In the genomic region with DNA sequence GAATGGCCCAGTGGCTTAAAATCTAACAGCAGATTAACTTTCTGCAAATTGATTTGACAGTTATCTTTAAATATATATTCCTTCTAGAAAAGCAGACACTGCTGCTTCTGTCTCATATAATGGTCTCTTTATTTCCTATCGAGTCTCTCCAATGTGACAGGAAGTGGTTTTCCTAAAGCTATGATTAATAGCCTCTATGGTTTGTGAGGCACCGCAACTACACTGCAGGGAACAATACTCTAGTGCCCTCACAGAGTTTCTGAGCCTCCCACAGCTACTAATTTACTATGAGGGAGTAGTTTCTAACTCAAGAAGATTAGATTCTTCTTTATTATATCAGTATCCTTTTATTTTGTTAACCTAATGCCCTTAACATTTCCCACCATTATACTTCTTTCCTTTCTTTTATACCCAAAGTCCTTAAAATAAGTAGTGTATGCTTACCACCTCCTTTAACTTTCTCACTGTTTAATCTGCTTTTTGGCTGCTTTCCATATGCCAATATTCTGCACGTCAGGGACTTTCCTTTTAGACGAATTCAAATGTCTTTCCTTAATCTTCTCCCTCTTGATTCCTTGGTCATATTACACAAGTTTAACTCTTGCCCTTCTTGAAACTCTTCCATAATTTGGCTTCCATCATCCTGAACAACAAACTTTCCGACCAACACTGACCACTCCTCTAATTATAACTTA, we compare ENCODE assay signal across 10 cellular contexts. TPM values are rescaled to one million over a fixed set of nuclear protein-coding genes. Genes with fewer than 3 reads are reported as not detected.
A peak's percentile ranks its signal among the peaks of the same experiment; 100 is the strongest.
DNase-seq lines count a peak whose midpoint lies in the region; ATAC-seq and TF ChIP-seq lines count a peak whose summit lies in the region.
"Had no signal": no experiment of that assay in that cellular context is flagged by ENCODE, and none has a peak within 500 bp of the region (broad histone marks: within the 10 kb centered on the region; RNA-seq: fewer than 3 reads in every experiment).

No MANE protein-coding gene starts in this region.

- H4K20me1 ChIP-seq in DND-41 (ENCODE audit: insufficient read depth, low read length): no peaks in the 10 kb centered on the region
- H4K20me1 ChIP-seq in KMS-11 (ENCODE audit: insufficient read depth): no peaks in the 10 kb centered on the region

- no peaks in the 10 kb centered on the region for H3K27me3 Mint-ChIP-seq in activated T-cell treated with anti-CD3 and anti-CD28 coated beads, Interleukin-2, amount 50 U/mL, for 72 hours (ENCODE audit: low read depth)
- H3K27me3 Mint-ChIP-seq: central memory CD8-positive, alpha-beta T cell had no signal

- peaks cover 41% of the 10 kb centered on the region for H3K4me1 ChIP-seq in DND-41 (ENCODE audit: insufficient read depth, low read length)
- peaks cover 18% of the 10 kb centered on the region for H3K4me1 ChIP-seq in KMS-11 (ENCODE audit: low read depth, poor library complexity, severe bottlenecking)
- peaks cover 2% of the 10 kb centered on the region for H3K4me1 ChIP-seq in mesenchymal stem cell (ENCODE audit: control insufficient read depth, insufficient read depth, low read depth, low read length)

- H2BK5ac ChIP-seq in mesenchymal stem cell (ENCODE audit: low read depth, low read length, poor library complexity, severe bottlenecking): no peak overlapping the region

- H4K91ac ChIP-seq in mesenchymal stem cell (ENCODE audit: low read length): no peak overlapping the region

- H3K9me3 ChIP-seq in DND-41 (ENCODE audit: insufficient read depth, low read length, severe bottlenecking) (peaks cover 21% of the 10 kb centered on the region), mesenchymal stem cell (ENCODE audit: control insufficient read depth, low read length) (peaks cover 29% of the 10 kb centered on the region)

- DNase-seq in DND-41: peak; percentile 71
- peak in 1 of 2 donors; percentile 20 for DNase-seq in activated T-cell treated with anti-CD3 and anti-CD28 coated beads, Interleukin-2, amount 50 U/mL, for 72 hours
- DNase-seq in mesenchymal stem cell: peak; percentile 61
- DNase-seq in NCI-H748 (lab: John Stamatoyannopoulos, UW; ENCODE audit: unreplicated experiment): no peak
- DNase-seq in stimulated activated CD8-positive, alpha-beta memory T cell treated with anti-CD3 and anti-CD28 coated beads, Interleukin-4, amount 100 ng/mL, for 48 hours: no peak
- DNase-seq: NK-92 treated with Interleukin-12 subunit alpha and Interleukin-12 subunit beta, amount 100 ng/mL, for 24 hours had no signal

- no peak overlapping the region for H2BK15ac ChIP-seq in mesenchymal stem cell (ENCODE audit: low read depth, poor library complexity, severe bottlenecking)

- H3K4ac ChIP-seq in mesenchymal stem cell (ENCODE audit: low read depth in 1 of 2, low read length in 2 of 2): no peak overlapping the region

- peak overlapping the region; percentile 59 for H3K4me2 ChIP-seq in DND-41 (ENCODE audit: insufficient read depth, low read length)
- peak overlapping the region; percentile 36; the same call in 1 of the 2 replicates for H3K4me2 ChIP-seq in KMS-11
- H3K4me2 ChIP-seq in mesenchymal stem cell (ENCODE audit: low read length, poor library complexity, severe bottlenecking): no peak overlapping the region

- peaks cover 23% of the 10 kb centered on the region for H3K4me1 Mint-ChIP-seq in activated T-cell treated with anti-CD3 and anti-CD28 coated beads, Interleukin-2, amount 50 U/mL, for 72 hours (ENCODE audit: low read depth)

- no peak overlapping the region for H2BK12ac ChIP-seq in mesenchymal stem cell (ENCODE audit: low read length in 2 of 2)

- H3K4me3 Mint-ChIP-seq in activated T-cell treated with anti-CD3 and anti-CD28 coated beads, Interleukin-2, amount 50 U/mL, for 72 hours: peak overlapping the region; percentile 15 to 38
- H3K4me3 Mint-ChIP-seq: central memory CD8-positive, alpha-beta T cell had no signal

- no peak overlapping the region for H4K8ac ChIP-seq in mesenchymal stem cell (ENCODE audit: low read length)

- H3K27me3 ChIP-seq in DND-41 (ENCODE audit: insufficient read depth, low read length, poor library complexity) (no peaks in the 10 kb centered on the region), KMS-11 (ENCODE audit: insufficient read depth, low read depth) (no peaks in the 10 kb centered on the region; the same call in 1 of the 2 replicates), mesenchymal stem cell (ENCODE audit: control insufficient read depth in 1 of 2, insufficient read depth in 1 of 2, low read length in 2 of 2) (no peaks in the 10 kb centered on the region)

- H3K23ac ChIP-seq in mesenchymal stem cell (ENCODE audit: low read length in 2 of 2): no peak overlapping the region

- H3K79me1 ChIP-seq in mesenchymal stem cell (replicated peaks; ENCODE audit: low read length, poor library complexity, severe bottlenecking): peaks cover 3% of the 10 kb centered on the region

- H3K27ac ChIP-seq in DND-41 (ENCODE audit: low read length): peak overlapping the region; percentile 75
- H3K27ac ChIP-seq in KMS-11: no peak overlapping the region
- peak overlapping the region; percentile 85 for H3K27ac ChIP-seq in mesenchymal stem cell (ENCODE audit: low read length, poor library complexity, severe bottlenecking)

- no peak overlapping the region for H3K27ac Mint-ChIP-seq in activated T-cell treated with anti-CD3 and anti-CD28 coated beads, Interleukin-2, amount 50 U/mL, for 72 hours

- peak overlapping the region; percentile 27 for H2AK5ac ChIP-seq in mesenchymal stem cell (ENCODE audit: low read length, severe bottlenecking)

- H2AFZ ChIP-seq in DND-41 (ENCODE audit: low read depth, low read length): peak overlapping the region; percentile 36
- H2AFZ ChIP-seq in KMS-11 (ENCODE audit: low read depth): no peak overlapping the region
- H2AFZ ChIP-seq in mesenchymal stem cell (ENCODE audit: low read depth, low read length): no peak overlapping the region

- H3K9ac ChIP-seq in DND-41 (ENCODE audit: low read depth, low read length): peak overlapping the region; percentile 29
- no peak overlapping the region for H3K9ac ChIP-seq in KMS-11
- no peak overlapping the region for H3K9ac ChIP-seq in mesenchymal stem cell (ENCODE audit: low read length)

- H3K79me2 ChIP-seq in DND-41 (ENCODE audit: insufficient read depth, low read length): no peaks in the 10 kb centered on the region
- H3K79me2 ChIP-seq in KMS-11 (ENCODE audit: insufficient read depth, low read depth): no peaks in the 10 kb centered on the region

- no peak overlapping the region for H2BK120ac ChIP-seq in mesenchymal stem cell (ENCODE audit: low read depth, low read length)

- H3K4me3 ChIP-seq in DND-41 (ENCODE audit: low read depth in 1 of 2, low read length in 2 of 2): peak overlapping the region in 1 of 2 experiments; percentile 40; a peak in 1 of 4 replicates
- H3K4me3 ChIP-seq in KMS-11 (IDR thresholded peaks at IDR 0.05; ENCODE audit: insufficient read depth, low read depth, low read length): no peak overlapping the region
- no peak overlapping the region for H3K4me3 ChIP-seq in mesenchymal stem cell (ENCODE audit: insufficient read depth in 1 of 2, low read depth in 1 of 2, low read length in 2 of 2)

- WGBS in mesenchymal stem cell: 37% methylated on average over 4 of the region's 5 CpGs

- H3K18ac ChIP-seq in mesenchymal stem cell (ENCODE audit: low read depth in 1 of 2, low read length in 2 of 2): no peak overlapping the region

- H3K14ac ChIP-seq in mesenchymal stem cell (ENCODE audit: low read length in 2 of 2): no peak overlapping the region

- H3K36me3 ChIP-seq in DND-41 (ENCODE audit: insufficient read depth, low read length) (no peaks in the 10 kb centered on the region), KMS-11 (ENCODE audit: insufficient read depth) (no peaks in the 10 kb centered on the region), mesenchymal stem cell (ENCODE audit: control insufficient read depth in 1 of 2, insufficient read depth in 2 of 2, low read depth in 1 of 2, low read length in 2 of 2) (no peaks in the 10 kb centered on the region)

- no peak for TF ChIP-seq CTCF in DND-41 (IDR thresholded peaks at IDR 0.05; ENCODE audit: borderline replicate concordance, extremely low read depth, low read length, poor library complexity, severe bottlenecking)
- no peak for TF ChIP-seq CTCF in KMS-11 (conservative IDR thresholded peaks at IDR 0.05; ENCODE audit: low read depth, low read length)

- H3K36me3 Mint-ChIP-seq in activated T-cell treated with anti-CD3 and anti-CD28 coated beads, Interleukin-2, amount 50 U/mL, for 72 hours (ENCODE audit: insufficient read depth in 2 of 2): peaks cover 18 to 26% of the 10 kb centered on the region in 2 donors

- ATAC-seq in DND-41 (ENCODE audit: insufficient read depth, low read depth) (peak; percentile 98), HG03196 (IDR thresholded peaks at IDR 0.05; ENCODE audit: unreplicated experiment) (no peak), HG03565 (IDR thresholded peaks at IDR 0.05; ENCODE audit: unreplicated experiment) (no peak)
- peak; percentile 92 to 99 for ATAC-seq in activated T-cell treated with anti-CD3 and anti-CD28 coated beads, Interleukin-2, amount 50 U/mL, for 72 hours (replicated peaks in 1 of 2)

- H3K9me3 Mint-ChIP-seq in activated T-cell treated with anti-CD3 and anti-CD28 coated beads, Interleukin-2, amount 50 U/mL, for 72 hours: peaks cover 9 to 16% of the 10 kb centered on the region in 2 donors

RNA-seq across cellular contexts. Expression of gene AHR, which starts 23.8 kb away (rescaled TPM):
- 10 to 100 TPM; 36.4 to 42.8 TPM for total RNA-seq in activated T-cell treated with anti-CD3 and anti-CD28 coated beads, Interleukin-2, amount 50 U/mL, for 72 hours
- polyA plus RNA-seq in mesenchymal stem cell (2013, experiment 1 of 2): 143 TPM
- polyA plus RNA-seq in mesenchymal stem cell (2013, experiment 2 of 2): 140 TPM

Comparison
In these comparisons a context has a peak if more than half of its experiments do, and no peak if none do; other contexts are left out.
1. ATAC-seq: peak in DND-41 (single experiment) and activated T-cell treated with anti-CD3 and anti-CD28 coated beads, Interleukin-2, amount 50 U/mL, for 72 hours (2 of 2); none in HG03196 (single experiment) and HG03565 (single experiment).
2. DNase-seq: peak in DND-41 (single experiment) and mesenchymal stem cell (single experiment); none in NCI-H748 (single experiment) and stimulated activated CD8-positive, alpha-beta memory T cell treated with anti-CD3 and anti-CD28 coated beads, Interleukin-4, amount 100 ng/mL, for 48 hours (single experiment).